Comparison of ENCODE assay signal across 9 cellular contexts in genomic region chr1:86410879-86411278, GRCh38. TPM values are rescaled to one million over a fixed set of nuclear protein-coding genes. Genes with fewer than 3 reads are reported as not detected.
"Had no signal": no experiment of that assay in that cellular context is flagged by ENCODE, and none has a peak within 500 bp of the region (broad histone marks: within the 10 kb centered on the region; RNA-seq: fewer than 3 reads in every experiment).

No MANE protein-coding gene starts in this region.

- ATAC-seq: K562 had no signal

- DNase-seq: IMR-90, KBM-7, KG1 had no signal

- H3K4me3 Mint-ChIP-seq: IgD-negative memory B cell had no signal

- H3K27ac ChIP-seq: HL-60 had no signal

- H3K4me3 ChIP-seq: K562 had no signal

- H3K36me3 Mint-ChIP-seq: IgD-negative memory B cell had no signal

- H3K4me1 Mint-ChIP-seq: IgD-negative memory B cell had no signal

- H3K9me3 Mint-ChIP-seq: IgD-negative memory B cell had no signal

- H3K27ac Mint-ChIP-seq: IgD-negative memory B cell had no signal

RNA-seq across cellular contexts. Expression of gene CLCA2, which starts 13.1 kb away (rescaled TPM):
- total RNA-seq: HepG2, HT-29, K562 had no signal
- polyA plus RNA-seq: HepG2, IgD-negative memory B cell had no signal

RNA-seq across cellular contexts. Expression of gene ODF2L, which starts 14.8 kb away (rescaled TPM):
- polyA plus RNA-seq: HepG2 had no signal

RNA-seq across cellular contexts. Expression of gene CLCA1, which starts 57.8 kb away (rescaled TPM):
- total RNA-seq: HepG2, HT-29, HT1080, IMR-90 had no signal
- polyA plus RNA-seq: HepG2, IgD-negative memory B cell, IMR-90 had no signal
